Comparison of ENCODE assay signal across 8 cellular contexts in the genomic region with DNA sequence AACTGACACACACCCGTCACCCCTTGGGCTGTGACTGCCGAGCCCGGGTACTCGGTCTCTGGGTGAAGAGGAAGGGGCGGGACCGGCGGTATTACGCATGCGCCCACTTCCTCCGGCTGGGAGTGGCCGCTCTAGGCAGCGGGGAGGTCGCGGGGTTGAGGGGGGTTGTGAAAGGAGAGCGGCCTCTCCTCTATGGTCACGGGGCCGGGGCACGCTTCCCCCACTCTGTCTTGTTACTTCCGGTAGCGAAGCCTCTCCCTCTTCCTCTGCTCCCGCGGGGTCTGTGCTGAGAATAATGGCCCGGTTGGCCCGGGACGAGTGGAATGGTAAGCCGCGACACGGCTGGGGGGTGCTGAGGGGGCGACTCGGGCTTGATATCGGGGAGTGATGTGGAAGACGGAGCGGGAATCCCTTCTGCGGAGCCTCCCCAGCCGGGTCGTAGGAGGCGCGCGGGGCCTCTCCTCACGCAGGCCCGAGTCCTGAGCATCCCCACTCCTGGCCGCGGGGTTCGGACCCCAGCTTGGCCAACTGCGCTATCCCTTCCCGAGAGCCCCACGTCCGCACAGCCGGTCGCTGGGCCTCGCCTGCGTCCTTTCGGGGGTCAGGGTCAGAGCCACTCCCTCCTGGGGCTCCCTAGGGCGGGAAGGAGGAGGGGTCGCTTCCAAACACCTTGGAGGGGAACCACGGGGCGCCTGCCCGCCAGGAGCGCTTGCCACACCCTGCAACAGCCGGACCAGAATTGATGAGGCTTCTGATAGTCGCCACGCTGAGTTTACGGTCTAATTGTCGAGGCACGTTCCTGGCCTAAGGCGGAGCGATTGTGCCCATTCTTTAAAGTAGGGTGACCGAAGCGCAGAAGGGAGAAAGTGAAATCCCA. TPM values are rescaled to one million over a fixed set of nuclear protein-coding genes. Genes with fewer than 3 reads are reported as not detected.
DNase-seq lines count a peak whose midpoint lies in the region; ATAC-seq, FAIRE-seq and TF ChIP-seq lines count a peak whose summit lies in the region.

Gene BFAR (plus strand): TSS at position 259 of the 877 bp plus-strand sequence. CDS start 11,396 bp downstream, outside the sequence.

- FAIRE-seq in bronchial epithelial cell (lab: Jason Lieb, UNC), result no peak

- whole genome bisulfite sequencing in smooth muscle cell (ENCODE audit: low lambda C conversion rate), result under 1% methylated on average over 59 of the region's 69 CpGs

- H3K4me3 ChIP-seq in AG04449 (ENCODE audit: low read depth, low read length) (peak within 1 kb of the TSS; percentile 89), WI38 (ENCODE audit: low read depth, low read length) (peak within 1 kb of the TSS; percentile 99), bronchial epithelial cell (ENCODE audit: low read depth, low read length) (peak within 1 kb of the TSS; percentile 88), smooth muscle cell (peak within 1 kb of the TSS; percentile 76)

- H3K27ac ChIP-seq in smooth muscle cell (ENCODE audit: low read depth), result peak within 1 kb of the TSS; percentile 90

- peaks cover 74% of the 10 kb centered on the region for H3K79me2 ChIP-seq in smooth muscle cell (ENCODE audit: low read depth)

- peak within 1 kb of the TSS; percentile 49 for H2AFZ ChIP-seq in smooth muscle cell (ENCODE audit: low read depth)

- no peaks in the 10 kb centered on the region for H3K9me3 ChIP-seq in smooth muscle cell (replicated peaks; ENCODE audit: low read depth)

- TF ChIP-seq CTCF in AG04449 (IDR thresholded peaks at IDR 0.05; ENCODE audit: insufficient read depth, low read length, missing control alignments) (no peak), WI38 (IDR thresholded peaks at IDR 0.05; ENCODE audit: low read depth, low read length) (no peak), bronchial epithelial cell (IDR thresholded peaks at IDR 0.05; ENCODE audit: insufficient read depth, low read length, severe bottlenecking) (no peak), smooth muscle cell (IDR thresholded peaks at IDR 0.05; ENCODE audit: borderline replicate concordance, insufficient read depth, poor library complexity, severe bottlenecking) (no peak)

- no peaks in the 10 kb centered on the region for H3K36me3 ChIP-seq in bronchial epithelial cell (ENCODE audit: control insufficient read depth, insufficient read depth, low read length)
- no peaks in the 10 kb centered on the region for H3K36me3 ChIP-seq in smooth muscle cell (ENCODE audit: low read depth)

- POLR2A ChIA-PET in AG04449 (lab: Yijun Ruan, JAX), result interaction anchor here (0.6 kb wide), 1 partner anchor 70 kb away, joined by 4 read pairs; no protein-coding TSS in a partner anchor

- H4K20me1 ChIP-seq in smooth muscle cell (ENCODE audit: low read depth), result peaks cover 44% of the 10 kb centered on the region

- no peaks in the 10 kb centered on the region for H3F3A ChIP-seq in smooth muscle cell (ENCODE audit: low read depth)

- CTCF ChIA-PET in AG04449 (lab: Yijun Ruan, JAX), result no interaction called here

- H3K4me1 ChIP-seq in smooth muscle cell (ENCODE audit: low read depth), result peaks cover 30% of the 10 kb centered on the region

- ATAC-seq in GM18907 (IDR thresholded peaks at IDR 0.05; ENCODE audit: unreplicated experiment), result peak; percentile 80
- ATAC-seq in HG03159 (IDR thresholded peaks at IDR 0.05; ENCODE audit: unreplicated experiment), result peak; percentile 70

- peak within 1 kb of the TSS; percentile 87 for H3K4me2 ChIP-seq in smooth muscle cell

- DNase-seq in AG04449 (ENCODE audit: low read depth, low spot score) (peak; percentile 56), NCI-H2227 treated with DMSO at 0.1 percent for 48 hours (lab: John Stamatoyannopoulos, UW) (peak; percentile 95), bronchial epithelial cell (ENCODE audit: low read depth) (peak; percentile 90), iPS-NIHi11 (ENCODE audit: low spot score) (peak; percentile 90), smooth muscle cell (lab: John Stamatoyannopoulos, UW; ENCODE audit: unreplicated experiment) (peak; percentile 96)

- no peaks in the 10 kb centered on the region for H3K27me3 ChIP-seq in bronchial epithelial cell (ENCODE audit: control insufficient read depth, insufficient read depth, low read length)
- H3K27me3 ChIP-seq in smooth muscle cell (ENCODE audit: low read depth), result no peaks in the 10 kb centered on the region

- H3K9ac ChIP-seq in smooth muscle cell (ENCODE audit: low read depth), result peak within 1 kb of the TSS; percentile 87

RNA-seq across cellular contexts. Expression of gene BFAR, which starts in this region (rescaled TPM):
- total RNA-seq in bronchial epithelial cell (32.5 and 50.5 TPM in 2 replicates), smooth muscle cell (65.7 and 82.2 TPM in 2 replicates)
- 35.9 and 42.4 TPM in 2 replicates for polyA plus RNA-seq in smooth muscle cell

Comparison
In these comparisons a context has a peak if more than half of its experiments do, and no peak if none do; other contexts are left out.
1. Peak in every context shown above with its lines: DNase-seq, ATAC-seq, H3K4me3 ChIP-seq and H3K27ac ChIP-seq.